In genomic region chr12:120469450-120470149, GRCh38 we compare ENCODE assay signal across 8 cellular contexts. TPM values are rescaled to one million over a fixed set of nuclear protein-coding genes. Genes with fewer than 3 reads are reported as not detected.
A peak's percentile ranks its signal among the peaks of the same experiment; 100 is the strongest.
DNase-seq lines count a peak whose midpoint lies in the region; ATAC-seq and TF ChIP-seq lines count a peak whose summit lies in the region.

A gene with protein sequence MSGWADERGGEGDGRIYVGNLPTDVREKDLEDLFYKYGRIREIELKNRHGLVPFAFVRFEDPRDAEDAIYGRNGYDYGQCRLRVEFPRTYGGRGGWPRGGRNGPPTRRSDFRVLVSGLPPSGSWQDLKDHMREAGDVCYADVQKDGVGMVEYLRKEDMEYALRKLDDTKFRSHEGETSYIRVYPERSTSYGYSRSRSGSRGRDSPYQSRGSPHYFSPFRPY (minus strand): TSS chr12:120469748. CDS start chr12:120469609, 139 bp downstream.

- no peaks in the 10 kb centered on the region for H3K36me3 ChIP-seq in MM.1S (replicated peaks; ENCODE audit: insufficient read depth, low read length)
- peaks cover 29% of the 10 kb centered on the region for H3K36me3 ChIP-seq in neuron (ENCODE audit: insufficient read depth, low read length)
- H3K36me3 ChIP-seq in subcutaneous abdominal adipose tissue (ENCODE audit: control insufficient read depth in 5 of 5, insufficient read depth in 5 of 5, low read length in 5 of 5), result peaks cover 6 to 20% (median 14%) of the 10 kb centered on the region in 5 donors

- H4K20me1 ChIP-seq in MM.1S (ENCODE audit: insufficient read depth, low read length), result no peaks in the 10 kb centered on the region

- H3K9me3 ChIP-seq in MM.1S (replicated peaks; ENCODE audit: insufficient read depth, low read length) (no peaks in the 10 kb centered on the region), neuron (ENCODE audit: low read length) (no peaks in the 10 kb centered on the region), subcutaneous abdominal adipose tissue (ENCODE audit: control insufficient read depth in 5 of 5, low read length in 5 of 5) (no peaks in the 10 kb centered on the region)

- H2AFZ ChIP-seq in MM.1S (ENCODE audit: low read length), result peak within 1 kb of the TSS; percentile 88
- H2AFZ ChIP-seq in neuron (ENCODE audit: low read depth, low read length), result peak within 1 kb of the TSS; percentile 65

- H3K79me2 ChIP-seq in MM.1S (ENCODE audit: low read length), result peaks cover 45% of the 10 kb centered on the region

- H3K4me3 ChIP-seq in MM.1S (ENCODE audit: low read length) (peak within 1 kb of the TSS; percentile 79), neuron (ENCODE audit: low read length) (peak within 1 kb of the TSS; percentile 97), subcutaneous abdominal adipose tissue (ENCODE audit: low read depth in 1 of 5, low read length in 5 of 5) (peak within 1 kb of the TSS; percentile 79 to 88 (median 86))

- H3K27me3 ChIP-seq in MM.1S (replicated peaks; ENCODE audit: insufficient read depth, low read length), result no peaks in the 10 kb centered on the region
- no peaks in the 10 kb centered on the region for H3K27me3 ChIP-seq in foreskin keratinocyte
- H3K27me3 ChIP-seq in neuron (ENCODE audit: insufficient read depth, low read length), result no peaks in the 10 kb centered on the region
- H3K27me3 ChIP-seq in subcutaneous abdominal adipose tissue (ENCODE audit: control insufficient read depth in 5 of 5, insufficient read depth in 4 of 5, low read length in 5 of 5), result no peaks in the 10 kb centered on the region

- DNase-seq in GDM1 (lab: John Stamatoyannopoulos, UW), result peak; percentile 94
- peak; percentile 97 for DNase-seq in HCEC 1CT
- peak; percentile 93 for DNase-seq in MM.1S
- DNase-seq in SIG-M5 (lab: John Stamatoyannopoulos, UW), result peak; percentile 74
- DNase-seq in activated gamma-delta T cell treated with Interleukin-2 at 50 U/mL for 16 hours, result peak; percentile 97
- peak; percentile 66 to 83 for DNase-seq in foreskin keratinocyte

- H3K9me2 ChIP-seq in MM.1S (replicated peaks; ENCODE audit: insufficient read depth, low read length), result no peaks in the 10 kb centered on the region

- H3K4me1 ChIP-seq in MM.1S (ENCODE audit: low read length) (no peaks in the 10 kb centered on the region), foreskin keratinocyte (peaks cover 6% of the 10 kb centered on the region), neuron (ENCODE audit: insufficient read depth, low read length) (peaks cover 28% of the 10 kb centered on the region), subcutaneous abdominal adipose tissue (ENCODE audit: control insufficient read depth in 5 of 5, insufficient read depth in 5 of 5, low read length in 5 of 5) (peaks cover 6 to 34% (median 25%) of the 10 kb centered on the region in 5 donors)

- peak within 1 kb of the TSS; percentile 82 for H3K4me2 ChIP-seq in MM.1S (ENCODE audit: low read depth, low read length)

- TF ChIP-seq CTCF in MM.1S (IDR thresholded peaks at IDR 0.05; ENCODE audit: low read length), result peak; percentile 61
- TF ChIP-seq CTCF in foreskin keratinocyte (conservative IDR thresholded peaks at IDR 0.05), result peak; percentile 99

- H3K9ac ChIP-seq in MM.1S (ENCODE audit: low read length), result peak within 1 kb of the TSS; percentile 73; the same call in 1 of the 2 replicates
- H3K9ac ChIP-seq in subcutaneous abdominal adipose tissue (ENCODE audit: low read length in 5 of 5), result peak within 1 kb of the TSS; percentile 81 to 95 (median 91)

- H3K27ac ChIP-seq in MM.1S (ENCODE audit: low read length) (peak within 1 kb of the TSS; percentile 52; the same call in 1 of the 2 replicates), foreskin keratinocyte (peak within 1 kb of the TSS; percentile 80), subcutaneous abdominal adipose tissue (ENCODE audit: low read depth, low read length) (peak within 1 kb of the TSS; percentile 76)

- peak; percentile 80 for ATAC-seq in foreskin keratinocyte

- 0 out of 2 replicates have a peak, but pooled peaks cover 3% of the 10 kb centered on the region for H3F3A ChIP-seq in MM.1S (ENCODE audit: insufficient read depth, low read length)

RNA-seq across cellular contexts. Expression of the gene that starts here (rescaled TPM):
- total RNA-seq in foreskin keratinocyte, result 192 and 206 TPM in 2 replicates
- polyA plus RNA-seq in foreskin keratinocyte, result 229 and 256 TPM in 2 replicates

Comparison
In these comparisons a context has a peak if more than half of its experiments do, and no peak if none do; other contexts are left out.
1. Peak in every context shown above with its lines: DNase-seq, ATAC-seq, H3K4me3 ChIP-seq and H3K27ac ChIP-seq.